ENCODE assay signal across 2 cellular contexts in the genomic region with DNA sequence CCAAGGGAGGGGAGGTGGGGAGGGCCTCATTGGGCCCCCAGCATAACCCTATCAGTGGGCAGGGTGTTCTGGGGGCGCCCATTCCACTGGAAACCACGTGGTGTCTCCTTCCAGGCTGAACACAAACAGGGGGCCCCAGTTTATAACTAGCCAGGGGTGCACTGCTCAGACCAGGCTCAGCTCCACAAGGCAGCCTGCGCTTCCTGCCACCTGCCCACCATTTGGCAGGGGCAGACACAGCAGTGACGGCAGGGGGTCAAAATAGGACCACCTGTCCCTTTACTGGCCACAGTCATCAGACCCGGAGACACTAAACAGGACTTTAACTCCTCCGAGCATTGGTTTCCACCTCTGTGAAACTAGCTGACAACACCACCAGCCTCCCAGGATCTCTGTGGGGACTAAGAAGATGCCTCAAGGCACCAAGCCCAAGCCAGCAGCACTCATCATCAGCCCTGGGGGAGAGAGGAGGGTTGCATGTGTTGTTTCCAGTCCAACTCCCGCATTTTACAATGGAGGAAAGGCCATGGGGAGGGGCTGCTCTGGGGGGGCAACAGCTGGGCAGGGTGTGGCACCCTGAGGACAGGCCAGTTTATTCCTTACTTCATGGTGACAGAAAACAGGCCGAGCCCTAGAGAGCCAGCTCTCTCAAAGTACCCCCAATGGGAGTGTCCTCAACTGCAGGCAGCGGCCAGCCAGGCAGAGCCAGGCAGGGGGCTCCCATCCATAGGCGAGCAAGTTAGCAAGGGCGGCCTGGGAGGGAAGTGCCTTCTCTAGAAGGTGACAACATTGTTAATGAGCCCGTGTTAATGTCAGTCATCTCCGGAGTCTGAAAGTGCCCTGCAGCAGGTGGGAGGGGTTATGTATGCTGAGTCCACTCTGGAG.
TF ChIP-seq lines count a peak whose summit lies in the region.

No MANE protein-coding gene starts in this region.

TF ChIP-seq in GM23338, 12 proteins besides CTCF, POLR2A, EP300 and RAD21 (continued from another document):
- TF ChIP-seq, protein P1, sequence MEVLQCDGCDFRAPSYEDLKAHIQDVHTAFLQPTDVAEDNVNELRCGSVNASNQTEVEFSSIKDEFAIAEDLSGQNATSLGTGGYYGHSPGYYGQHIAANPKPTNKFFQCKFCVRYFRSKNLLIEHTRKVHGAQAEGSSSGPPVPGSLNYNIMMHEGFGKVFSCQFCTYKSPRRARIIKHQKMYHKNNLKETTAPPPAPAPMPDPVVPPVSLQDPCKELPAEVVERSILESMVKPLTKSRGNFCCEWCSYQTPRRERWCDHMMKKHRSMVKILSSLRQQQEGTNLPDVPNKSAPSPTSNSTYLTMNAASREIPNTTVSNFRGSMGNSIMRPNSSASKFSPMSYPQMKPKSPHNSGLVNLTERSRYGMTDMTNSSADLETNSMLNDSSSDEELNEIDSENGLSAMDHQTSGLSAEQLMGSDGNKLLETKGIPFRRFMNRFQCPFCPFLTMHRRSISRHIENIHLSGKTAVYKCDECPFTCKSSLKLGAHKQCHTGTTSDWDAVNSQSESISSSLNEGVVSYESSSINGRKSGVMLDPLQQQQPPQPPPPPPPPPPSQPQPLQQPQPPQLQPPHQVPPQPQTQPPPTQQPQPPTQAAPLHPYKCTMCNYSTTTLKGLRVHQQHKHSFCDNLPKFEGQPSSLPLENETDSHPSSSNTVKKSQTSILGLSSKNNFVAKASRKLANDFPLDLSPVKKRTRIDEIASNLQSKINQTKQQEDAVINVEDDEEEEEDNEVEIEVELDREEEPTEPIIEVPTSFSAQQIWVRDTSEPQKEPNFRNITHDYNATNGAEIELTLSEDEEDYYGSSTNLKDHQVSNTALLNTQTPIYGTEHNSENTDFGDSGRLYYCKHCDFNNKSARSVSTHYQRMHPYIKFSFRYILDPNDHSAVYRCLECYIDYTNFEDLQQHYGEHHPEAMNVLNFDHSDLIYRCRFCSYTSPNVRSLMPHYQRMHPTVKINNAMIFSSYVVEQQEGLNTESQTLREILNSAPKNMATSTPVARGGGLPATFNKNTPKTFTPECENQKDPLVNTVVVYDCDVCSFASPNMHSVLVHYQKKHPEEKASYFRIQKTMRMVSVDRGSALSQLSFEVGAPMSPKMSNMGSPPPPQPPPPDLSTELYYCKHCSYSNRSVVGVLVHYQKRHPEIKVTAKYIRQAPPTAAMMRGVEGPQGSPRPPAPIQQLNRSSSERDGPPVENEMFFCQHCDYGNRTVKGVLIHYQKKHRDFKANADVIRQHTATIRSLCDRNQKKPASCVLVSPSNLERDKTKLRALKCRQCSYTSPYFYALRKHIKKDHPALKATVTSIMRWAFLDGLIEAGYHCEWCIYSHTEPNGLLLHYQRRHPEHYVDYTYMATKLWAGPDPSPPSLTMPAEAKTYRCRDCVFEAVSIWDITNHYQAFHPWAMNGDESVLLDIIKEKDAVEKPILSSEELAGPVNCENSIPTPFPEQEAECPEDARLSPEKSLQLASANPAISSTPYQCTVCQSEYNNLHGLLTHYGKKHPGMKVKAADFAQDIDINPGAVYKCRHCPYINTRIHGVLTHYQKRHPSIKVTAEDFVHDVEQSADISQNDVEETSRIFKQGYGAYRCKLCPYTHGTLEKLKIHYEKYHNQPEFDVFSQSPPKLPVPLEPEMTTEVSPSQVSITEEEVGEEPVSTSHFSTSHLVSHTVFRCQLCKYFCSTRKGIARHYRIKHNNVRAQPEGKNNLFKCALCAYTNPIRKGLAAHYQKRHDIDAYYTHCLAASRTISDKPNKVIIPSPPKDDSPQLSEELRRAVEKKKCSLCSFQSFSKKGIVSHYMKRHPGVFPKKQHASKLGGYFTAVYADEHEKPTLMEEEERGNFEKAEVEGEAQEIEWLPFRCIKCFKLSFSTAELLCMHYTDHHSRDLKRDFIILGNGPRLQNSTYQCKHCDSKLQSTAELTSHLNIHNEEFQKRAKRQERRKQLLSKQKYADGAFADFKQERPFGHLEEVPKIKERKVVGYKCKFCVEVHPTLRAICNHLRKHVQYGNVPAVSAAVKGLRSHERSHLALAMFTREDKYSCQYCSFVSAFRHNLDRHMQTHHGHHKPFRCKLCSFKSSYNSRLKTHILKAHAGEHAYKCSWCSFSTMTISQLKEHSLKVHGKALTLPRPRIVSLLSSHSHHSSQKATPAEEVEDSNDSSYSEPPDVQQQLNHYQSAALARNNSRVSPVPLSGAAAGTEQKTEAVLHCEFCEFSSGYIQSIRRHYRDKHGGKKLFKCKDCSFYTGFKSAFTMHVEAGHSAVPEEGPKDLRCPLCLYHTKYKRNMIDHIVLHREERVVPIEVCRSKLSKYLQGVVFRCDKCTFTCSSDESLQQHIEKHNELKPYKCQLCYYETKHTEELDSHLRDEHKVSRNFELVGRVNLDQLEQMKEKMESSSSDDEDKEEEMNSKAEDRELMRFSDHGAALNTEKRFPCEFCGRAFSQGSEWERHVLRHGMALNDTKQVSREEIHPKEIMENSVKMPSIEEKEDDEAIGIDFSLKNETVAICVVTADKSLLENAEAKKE (CRISPR knock-in tag; IDR thresholded peaks at IDR 0.05): no peak
- TF ChIP-seq ZNF331 (CRISPR knock-in tag; IDR thresholded peaks at IDR 0.05; ENCODE audit: low read depth): no peak
- no peak for TF ChIP-seq EZH2 (IDR thresholded peaks at IDR 0.05; ENCODE audit: low read depth, unreplicated experiment)
- no peak for TF ChIP-seq ZNF114 (CRISPR knock-in tag; IDR thresholded peaks at IDR 0.05)
- TF ChIP-seq JUNB (IDR thresholded peaks at IDR 0.05; ENCODE audit: unreplicated experiment): no peak
- no peak for TF ChIP-seq STAT1 (IDR thresholded peaks at IDR 0.05; ENCODE audit: unreplicated experiment)
- TF ChIP-seq REST (IDR thresholded peaks at IDR 0.05; ENCODE audit: unreplicated experiment): no peak
- no peak for TF ChIP-seq NANOG (IDR thresholded peaks at IDR 0.05; ENCODE audit: borderline replicate concordance)
- TF ChIP-seq EZH2phosphoT487 (IDR thresholded peaks at IDR 0.05; ENCODE audit: unreplicated experiment): no peak
- no peak for TF ChIP-seq CREB1 (CRISPR knock-in tag; IDR thresholded peaks at IDR 0.05; ENCODE audit: low read depth)

TF ChIP-seq in liver, 16 proteins besides CTCF, POLR2A, EP300 and RAD21 (continued from another document):
- TF ChIP-seq ZBTB33 (IDR thresholded peaks at IDR 0.05) (no peak), JUND (IDR thresholded peaks at IDR 0.05) (no peak), RXRA (IDR thresholded peaks at IDR 0.05) (no peak), HNF4G (IDR thresholded peaks at IDR 0.05) (no peak), HNF4A (conservative IDR thresholded peaks at IDR 0.05) (no peak), TAF1 (conservative IDR thresholded peaks at IDR 0.05) (no peak), REST (IDR thresholded peaks at IDR 0.05) (no peak), SP1 (IDR thresholded peaks at IDR 0.05) (no peak), GABPA (IDR thresholded peaks at IDR 0.05 in 1 of 2, conservative IDR thresholded peaks at IDR 0.05 in 1 of 2) (no peak)
- TF ChIP-seq, protein P2, sequence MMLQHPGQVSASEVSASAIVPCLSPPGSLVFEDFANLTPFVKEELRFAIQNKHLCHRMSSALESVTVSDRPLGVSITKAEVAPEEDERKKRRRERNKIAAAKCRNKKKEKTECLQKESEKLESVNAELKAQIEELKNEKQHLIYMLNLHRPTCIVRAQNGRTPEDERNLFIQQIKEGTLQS (IDR thresholded peaks at IDR 0.05): no peak
- TF ChIP-seq, protein P3, sequence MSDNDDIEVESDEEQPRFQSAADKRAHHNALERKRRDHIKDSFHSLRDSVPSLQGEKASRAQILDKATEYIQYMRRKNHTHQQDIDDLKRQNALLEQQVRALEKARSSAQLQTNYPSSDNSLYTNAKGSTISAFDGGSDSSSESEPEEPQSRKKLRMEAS (IDR thresholded peaks at IDR 0.05): no peak
